Comparison of ENCODE assay signal across 19 cellular contexts in genomic region chr2:110173523-110173922, GRCh38. TPM values are rescaled to one million over a fixed set of nuclear protein-coding genes. Genes with fewer than 3 reads are reported as not detected.
DNase-seq lines count a peak whose midpoint lies in the region; ATAC-seq, FAIRE-seq and TF ChIP-seq lines count a peak whose summit lies in the region.
"Had no signal": no experiment of that assay in that cellular context is flagged by ENCODE, and none has a peak within 500 bp of the region (broad histone marks: within the 10 kb centered on the region; RNA-seq: fewer than 3 reads in every experiment).

No MANE protein-coding gene starts in this region.

- DNase-seq in NOMO-1 treated with DMSO at 0.1 percent for 48 hours (lab: John Stamatoyannopoulos, UW; ENCODE audit: unreplicated experiment) (peak; percentile 5), NOMO-1 treated with dmso at 0.1 percent for 144 hours (lab: John Stamatoyannopoulos, UW; ENCODE audit: unreplicated experiment) (no peak), NB4 (ENCODE audit: low read depth) (peak; percentile 18), choroid plexus epithelial cell (ENCODE audit: low read depth) (peak; percentile 71), osteoblast (ENCODE audit: insufficient read length, low spot score, missing footprints) (peak; percentile 65), T-cell (no peak), D721Med (ENCODE audit: insufficient read length, low spot score) (no peak), esophagus muscularis mucosa (ENCODE audit: extremely low spot score) (no peak)
- DNase-seq: ACHN; activated CD8-positive, alpha-beta memory T cell treated with anti-CD3 and anti-CD28 coated beads, Interleukin-2, amount 10 ng/mL, durations not matched to agents 7 days and 5 days; activated naive CD4-positive, alpha-beta T cell treated with anti-CD3 and anti-CD28 coated beads, Interleukin-2, amount 10 ng/mL, durations not matched to agents 7 days and 5 days; cerebellar nuclear complex; COR-L47; NCI-H146; NCI-H748 treated with DMSO at 0.1 percent for 48 hours; occipital lobe; spleen had no signal

- H2AFZ ChIP-seq in osteoblast (ENCODE audit: low read length) = no peak overlapping the region

- TF ChIP-seq EP300 in esophagus muscularis mucosa (IDR thresholded peaks at IDR 0.05) = no peak

- H3K9me3 Mint-ChIP-seq in T-cell = no peaks in the 10 kb centered on the region
- H3K9me3 Mint-ChIP-seq: activated naive CD4-positive, alpha-beta T cell treated with anti-CD3 and anti-CD28 coated beads, Interleukin-2, amount 10 ng/mL, durations not matched to agents 7 days and 5 days; mesothelial cell of epicardium had no signal

- H3K27me3 Mint-ChIP-seq in T-cell = peaks cover 5 to 7% of the 10 kb centered on the region in 2 donors

- peaks cover 5 to 8% (median 6%) of the 10 kb centered on the region in 3 donors for H3K4me1 Mint-ChIP-seq in T-cell
- H3K4me1 Mint-ChIP-seq: mesothelial cell of epicardium had no signal

- no peaks in the 10 kb centered on the region for H3K36me3 ChIP-seq in osteoblast (ENCODE audit: insufficient read depth, low read length)
- H3K36me3 ChIP-seq in esophagus muscularis mucosa = peaks cover 0 to 12% (median 0%) of the 10 kb centered on the region in 4 donors
- H3K36me3 ChIP-seq: SJSA1, spleen had no signal

- CTCF ChIA-PET in T-cell (lab: Charles Lee) = no interaction called here

- H3K4me1 ChIP-seq in osteoblast (ENCODE audit: insufficient read depth, low read length) (no peaks in the 10 kb centered on the region), esophagus muscularis mucosa (no peaks in the 10 kb centered on the region)
- H3K4me1 ChIP-seq: SJSA1 had no signal

- H3K9me3 ChIP-seq in osteoblast (ENCODE audit: low read depth, low read length) (no peaks in the 10 kb centered on the region), esophagus muscularis mucosa (no peaks in the 10 kb centered on the region)
- H3K9me3 ChIP-seq: SJSA1, spleen had no signal

- H3K4me3 Mint-ChIP-seq in T-cell = no peak overlapping the region
- H3K4me3 Mint-ChIP-seq: activated CD8-positive, alpha-beta memory T cell treated with anti-CD3 and anti-CD28 coated beads, Interleukin-2, amount 10 ng/mL, durations not matched to agents 7 days and 5 days; activated naive CD4-positive, alpha-beta T cell treated with anti-CD3 and anti-CD28 coated beads, Interleukin-2, amount 10 ng/mL, durations not matched to agents 7 days and 5 days; mesothelial cell of epicardium had no signal

- no peak overlapping the region for H3K27ac ChIP-seq in osteoblast (ENCODE audit: low read depth, low read length)
- H3K27ac ChIP-seq in esophagus muscularis mucosa (replicated peaks in 1 of 4) = no peak overlapping the region
- H3K27ac ChIP-seq: SJSA1, spleen had no signal

- FAIRE-seq in D721Med (lab: Jason Lieb, UNC) = no peak

- POLR2A ChIA-PET in T-cell (lab: Charles Lee) = no interaction called here

- no peak for ATAC-seq in T-cell (replicated peaks in 1 of 4)
- ATAC-seq: activated CD8-positive, alpha-beta memory T cell treated with anti-CD3 and anti-CD28 coated beads, Interleukin-2, amount 10 ng/mL, durations not matched to agents 7 days and 5 days had no signal

- intact Hi-C loops in esophagus muscularis mucosa (cut with DNase I) = no loop called here

- TF ChIP-seq POLR2A in NB4 (IDR thresholded peaks at IDR 0.05; ENCODE audit: extremely low read depth, insufficient read length) (no peak), esophagus muscularis mucosa (IDR thresholded peaks at IDR 0.05; ENCODE audit: low read depth) (no peak)

- H3K79me2 ChIP-seq in osteoblast (ENCODE audit: insufficient read depth, low read length) = no peaks in the 10 kb centered on the region

- no peak overlapping the region for H3K27ac Mint-ChIP-seq in T-cell
- H3K27ac Mint-ChIP-seq: activated CD8-positive, alpha-beta memory T cell treated with anti-CD3 and anti-CD28 coated beads, Interleukin-2, amount 10 ng/mL, durations not matched to agents 7 days and 5 days; activated naive CD4-positive, alpha-beta T cell treated with anti-CD3 and anti-CD28 coated beads, Interleukin-2, amount 10 ng/mL, durations not matched to agents 7 days and 5 days; mesothelial cell of epicardium had no signal

- H3K4me2 ChIP-seq in osteoblast (ENCODE audit: insufficient read depth, low read length) = no peak overlapping the region

- no peaks in the 10 kb centered on the region for H3K36me3 Mint-ChIP-seq in T-cell
- H3K36me3 Mint-ChIP-seq: activated CD8-positive, alpha-beta memory T cell treated with anti-CD3 and anti-CD28 coated beads, Interleukin-2, amount 10 ng/mL, durations not matched to agents 7 days and 5 days; activated naive CD4-positive, alpha-beta T cell treated with anti-CD3 and anti-CD28 coated beads, Interleukin-2, amount 10 ng/mL, durations not matched to agents 7 days and 5 days; mesothelial cell of epicardium had no signal

- WGBS in esophagus muscularis mucosa = 86% methylated on average over 1 of the region's 1 CpG

- H3K4me3 ChIP-seq in NB4 (ENCODE audit: low read depth, low read length) = no peak overlapping the region
- no peak overlapping the region for H3K4me3 ChIP-seq in choroid plexus epithelial cell (ENCODE audit: low read depth, low read length)
- H3K4me3 ChIP-seq in osteoblast (ENCODE audit: insufficient read depth, low read length) = no peak overlapping the region
- H3K4me3 ChIP-seq in esophagus muscularis mucosa = no peak overlapping the region
- H3K4me3 ChIP-seq: SJSA1, spleen had no signal

- H3K27me3 ChIP-seq in osteoblast (ENCODE audit: insufficient read depth, low read length) (no peaks in the 10 kb centered on the region), esophagus muscularis mucosa (no peaks in the 10 kb centered on the region)
- H3K27me3 ChIP-seq: SJSA1, spleen had no signal

- no peaks in the 10 kb centered on the region for H4K20me1 ChIP-seq in osteoblast (ENCODE audit: insufficient read depth, low read length)

- no peak for TF ChIP-seq CTCF in NB4 (IDR thresholded peaks at IDR 0.05; ENCODE audit: low read depth, low read length)
- no peak for TF ChIP-seq CTCF in choroid plexus epithelial cell (conservative IDR thresholded peaks at IDR 0.05; ENCODE audit: low read depth, low read length)
- TF ChIP-seq CTCF in osteoblast (IDR thresholded peaks at IDR 0.05; ENCODE audit: extremely low read depth, low read depth, low read length) = no peak
- no peak for TF ChIP-seq CTCF in D721Med (IDR thresholded peaks at IDR 0.05; ENCODE audit: insufficient read depth, missing control alignments)
- no peak for TF ChIP-seq CTCF in esophagus muscularis mucosa (IDR thresholded peaks at IDR 0.05)

RNA-seq across cellular contexts. Expression of gene NPHP1, which starts 31.3 kb away (rescaled TPM):
- total RNA-seq in osteoblast = 7.6 and 8.3 TPM in 2 replicates
- 1 to 10 TPM in 1 of 5 donors, under 1 TPM in 4; 0.35 to 1.1 (median 0.70) TPM for total RNA-seq in T-cell
- 1 to 10 TPM; 6.3 to 9.7 (median 7.3) TPM for total RNA-seq in esophagus muscularis mucosa

RNA-seq across cellular contexts. Expression of gene MTLN, which starts 38.8 kb away (rescaled TPM):
- total RNA-seq in osteoblast = 26.5 and 35.1 TPM in 2 replicates
- 10 to 100 TPM; 18.0 to 40.5 (median 21.9) TPM for total RNA-seq in T-cell
- total RNA-seq in esophagus muscularis mucosa = 100 to 1,000 TPM in 3 of 4 donors, 10 to 100 TPM in 1; 78.2 to 186 (median 136) TPM

RNA-seq across cellular contexts. Expression of gene MALL, which starts 57.9 kb away (rescaled TPM):
- total RNA-seq in osteoblast = 4.4 and 5.1 TPM in 2 replicates
- under 1 TPM in 3 of 5 donors, not detected in 2; 0.39 to 0.57 (median 0.53) TPM for total RNA-seq in T-cell
- 10 to 100 TPM in 3 of 4 donors, 1 to 10 TPM in 1; 5.0 to 20.4 (median 18.1) TPM for total RNA-seq in esophagus muscularis mucosa
- total RNA-seq: activated CD8-positive, alpha-beta memory T cell treated with anti-CD3 and anti-CD28 coated beads, Interleukin-2, amount 10 ng/mL, durations not matched to agents 7 days and 5 days; SJSA1 had no signal

Comparison
In these comparisons a context has a peak if more than half of its experiments do, and no peak if none do; other contexts are left out.
1. DNase-seq: peak in NOMO-1 treated with DMSO at 0.1 percent for 48 hours (single experiment), NB4 (single experiment), choroid plexus epithelial cell (single experiment) and osteoblast (single experiment); none in NOMO-1 treated with dmso at 0.1 percent for 144 hours (single experiment), T-cell (0 of 34), D721Med (single experiment) and esophagus muscularis mucosa (single experiment).